Comparison of ENCODE assay signal across 25 cellular contexts in the genomic region with DNA sequence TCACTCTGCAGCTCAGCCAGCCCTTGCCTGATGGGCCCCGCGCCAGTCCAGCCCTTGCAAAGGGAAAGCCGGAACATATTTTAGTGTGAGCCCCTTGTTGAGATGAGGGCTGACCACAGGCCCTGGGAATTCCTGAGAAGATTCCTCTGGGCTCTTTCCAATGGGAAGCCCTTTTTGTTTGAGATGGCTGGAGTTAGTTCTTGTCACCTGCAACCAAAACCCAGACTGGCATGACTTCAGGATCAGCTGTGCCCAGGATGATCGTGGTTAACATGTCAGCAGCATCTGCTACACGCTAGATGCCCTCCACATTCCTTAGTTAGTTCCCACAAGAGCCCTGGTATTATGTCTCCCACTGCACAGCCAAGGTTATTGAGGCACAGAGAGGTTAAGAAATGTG.
"Had no signal": no experiment of that assay in that cellular context is flagged by ENCODE, and none has a peak within 500 bp of the region (broad histone marks: within the 10 kb centered on the region; RNA-seq: fewer than 3 reads in every experiment).

No MANE protein-coding gene starts in this region.

- ATAC-seq: effector memory CD8-positive, alpha-beta T cell; heart right ventricle; left cardiac atrium; left lung; natural killer cell treated with Interleukin-12 subunit alpha and Interleukin-12 subunit beta and Interleukin-15 and Interleukin-18, amount 100 ng/mL, for 72 hours; sciatic nerve; stimulated activated naive CD8-positive, alpha-beta T cell treated with anti-CD3 and anti-CD28 coated beads, Interleukin-15, amount 100 ng/mL, for 72 hours; upper lobe of right lung had no signal

- DNase-seq: cerebellar nuclear complex; cortex of kidney; effector memory CD8-positive, alpha-beta T cell; heart right ventricle; hippocampal formation; left cardiac atrium; naive B cell; nucleus accumbens; spleen; stimulated activated CD4-positive, alpha-beta T cell treated with anti-CD3 and anti-CD28 coated beads, Interleukin-2, amount 100 ng/mL, for 48 hours; stimulated activated CD8-positive, alpha-beta memory T cell treated with anti-CD3 and anti-CD28 coated beads, Interleukin-4, amount 100 ng/mL, for 48 hours; stimulated activated naive CD4-positive, alpha-beta T cell; stimulated activated naive CD8-positive, alpha-beta T cell treated with anti-CD3 and anti-CD28 coated beads, Interleukin-15, amount 100 ng/mL, for 72 hours; transverse colon; upper lobe of right lung had no signal

- H3K9me3 ChIP-seq: heart right ventricle, left lung, prostate gland, right atrium auricular region, spleen, suprapubic skin, transverse colon, upper lobe of right lung, vagina had no signal

- H3K4me3 ChIP-seq: heart right ventricle, left lung, prostate gland, right atrium auricular region, spleen, suprapubic skin, transverse colon, upper lobe of right lung, vagina had no signal

- H3K4me1 ChIP-seq: heart right ventricle, left lung, prostate gland, right atrium auricular region, spleen, suprapubic skin, transverse colon, upper lobe of right lung, vagina had no signal

- H3K36me3 ChIP-seq: heart right ventricle, left lung, prostate gland, right atrium auricular region, spleen, suprapubic skin, transverse colon, upper lobe of right lung, vagina had no signal

- FAIRE-seq: endometrium, frontal cortex, islet of Langerhans had no signal

- H3K27me3 ChIP-seq: left lung, right atrium auricular region, transverse colon, upper lobe of right lung, vagina had no signal

- H3K27ac ChIP-seq: heart right ventricle, left lung, prostate gland, right atrium auricular region, spleen, suprapubic skin, transverse colon, upper lobe of right lung, vagina had no signal
